In genomic region chr16:52896478-52897164, GRCh38 we compare ENCODE assay signal across 25 cellular contexts.
"Had no signal": no experiment of that assay in that cellular context is flagged by ENCODE, and none has a peak within 500 bp of the region (broad histone marks: within the 10 kb centered on the region; RNA-seq: fewer than 3 reads in every experiment).

No MANE protein-coding gene starts in this region.

- H3K9ac ChIP-seq: SK-N-SH had no signal

- H3K9me3 ChIP-seq: SJSA1, SK-N-SH had no signal

- H3K36me3 Mint-ChIP-seq: IgD-negative memory B cell, T-cell had no signal

- H3K27me3 ChIP-seq: SJSA1 had no signal

- H3K4me3 Mint-ChIP-seq: IgD-negative memory B cell, T-cell had no signal

- H3K27ac ChIP-seq: SJSA1 had no signal

- H3K36me3 ChIP-seq: SJSA1 had no signal

- FAIRE-seq: RCC 7860 had no signal

- H3K4me1 ChIP-seq: SJSA1 had no signal

- H3K4me2 ChIP-seq: SK-N-SH had no signal

- ATAC-seq: T-cell had no signal

- H3K27ac Mint-ChIP-seq: IgD-negative memory B cell had no signal

- H3K4me1 Mint-ChIP-seq: IgD-negative memory B cell, T-cell had no signal

- DNase-seq: KBM-7, MV-4-11, NCI-H1092, NCI-H1105 treated with DMSO at 0.1 percent for 48 hours, NCI-H1417 treated with DMSO at 0.1 percent for 48 hours, NCI-H146, NCI-H1694 treated with DMSO at 0.1 percent for 48 hours, NCI-H2029, NCI-H2081 treated with DMSO at 0.1 percent for 48 hours, NCI-H2171, NCI-H226, NCI-H446, NCI-H510A, NCI-H524 treated with DMSO at 0.1 percent for 48 hours, NCI-H69, NCI-H774, Right ventricle myocardium superior, RPMI8226, SIG-M5, SK-N-SH, SW 1271, T-cell had no signal

- H3K9me2 ChIP-seq: SK-N-SH had no signal

- H3K4me3 ChIP-seq: SJSA1 had no signal
